In genomic region chr16:57245472-57246113, GRCh38 we compare ENCODE assay signal across 1 cellular context.
TF ChIP-seq lines count a peak whose summit lies in the region.

No MANE protein-coding gene starts in this region.

TF ChIP-seq in HepG2, 621 proteins besides CTCF, POLR2A, EP300 and RAD21 (continued from another document and continues in another):
- TF ChIP-seq TRAFD1 (CRISPR knock-in tag; IDR thresholded peaks at IDR 0.05; ENCODE audit: borderline replicate concordance) (0 out of 2 replicates have a peak, but pooled peaks have one; percentile 4), ZNF615 (CRISPR knock-in tag; IDR thresholded peaks at IDR 0.05; ENCODE audit: borderline replicate concordance) (no peak), ELK4 (CRISPR knock-in tag; IDR thresholded peaks at IDR 0.05; ENCODE audit: borderline replicate concordance) (no peak), DRAP1 (CRISPR knock-in tag; IDR thresholded peaks at IDR 0.05) (no peak), ATF7 (IDR thresholded peaks at IDR 0.05) (no peak), ATF7 (CRISPR knock-in tag; IDR thresholded peaks at IDR 0.05) (no peak), ZNF235 (CRISPR knock-in tag; IDR thresholded peaks at IDR 0.05; ENCODE audit: borderline replicate concordance) (no peak), SMYD3 (CRISPR knock-in tag; IDR thresholded peaks at IDR 0.05) (no peak), PRMT3 (CRISPR knock-in tag; IDR thresholded peaks at IDR 0.05; ENCODE audit: borderline replicate concordance, low read depth) (no peak), ZNF713 (CRISPR knock-in tag; IDR thresholded peaks at IDR 0.05) (no peak), TARDBP (CRISPR knock-in tag; IDR thresholded peaks at IDR 0.05) (no peak), POLR2AphosphoS2 (IDR thresholded peaks at IDR 0.05; ENCODE audit: low read depth, low read length) (no peak), BORCS8-MEF2B (CRISPR knock-in tag; IDR thresholded peaks at IDR 0.05) (peak; percentile 8; the same call in 1 of the 2 replicates), EEA1 (CRISPR knock-in tag; IDR thresholded peaks at IDR 0.05; ENCODE audit: borderline replicate concordance) (no peak), TEAD3 (CRISPR knock-in tag; optimal IDR thresholded peaks at IDR 0.05; ENCODE audit: borderline replicate concordance) (no peak), FOXM1 (CRISPR knock-in tag; IDR thresholded peaks at IDR 0.05) (no peak), STAT5B (CRISPR knock-in tag; IDR thresholded peaks at IDR 0.05) (no peak), ZNF343 (CRISPR knock-in tag; IDR thresholded peaks at IDR 0.05) (no peak; the same call in 1 of the 2 replicates), ESRRA (CRISPR knock-in tag; IDR thresholded peaks at IDR 0.05; ENCODE audit: low read depth) (no peak), NR3C1 (CRISPR knock-in tag; IDR thresholded peaks at IDR 0.05) (no peak), ARID5B (CRISPR knock-in tag; IDR thresholded peaks at IDR 0.05) (no peak), ZXDC (CRISPR knock-in tag; IDR thresholded peaks at IDR 0.05) (peak; percentile 10; the same call in 1 of the 2 replicates), KDM3A (CRISPR knock-in tag; IDR thresholded peaks at IDR 0.05; ENCODE audit: low read depth) (no peak), RCOR2 (CRISPR knock-in tag; IDR thresholded peaks at IDR 0.05) (no peak), KDM5B (CRISPR knock-in tag; IDR thresholded peaks at IDR 0.05; ENCODE audit: borderline replicate concordance) (peak; percentile 22; the same call in 1 of the 2 replicates), SRY (CRISPR knock-in tag; IDR thresholded peaks at IDR 0.05) (no peak), CEBPG (CRISPR knock-in tag; IDR thresholded peaks at IDR 0.05) (no peak), GFI1 (CRISPR knock-in tag; IDR thresholded peaks at IDR 0.05; ENCODE audit: borderline replicate concordance) (0 out of 2 replicates have a peak, but pooled peaks have one; percentile 5), NFRKB (IDR thresholded peaks at IDR 0.05) (no peak), ZNF597 (CRISPR knock-in tag; IDR thresholded peaks at IDR 0.05) (no peak), ZKSCAN1 (IDR thresholded peaks at IDR 0.05; ENCODE audit: low read length) (no peak), THRA (CRISPR knock-in tag; IDR thresholded peaks at IDR 0.05; ENCODE audit: borderline replicate concordance) (no peak), PHF8 (CRISPR knock-in tag; IDR thresholded peaks at IDR 0.05) (peak; percentile 17), ZNF678 (CRISPR knock-in tag; IDR thresholded peaks at IDR 0.05) (0 out of 2 replicates have a peak, but pooled peaks have one; percentile 8), SRSF9 (IDR thresholded peaks at IDR 0.05; ENCODE audit: borderline replicate concordance, insufficient read depth, low read depth, low read length, poor library complexity, severe bottlenecking) (no peak), CEBPZ (IDR thresholded peaks at IDR 0.05; ENCODE audit: low read length) (no peak), DMTF1 (CRISPR knock-in tag; IDR thresholded peaks at IDR 0.05) (no peak), MTF1 (CRISPR knock-in tag; IDR thresholded peaks at IDR 0.05) (no peak), ZNF703 (CRISPR knock-in tag; IDR thresholded peaks at IDR 0.05; ENCODE audit: borderline replicate concordance) (no peak), ZNF768 (CRISPR knock-in tag; IDR thresholded peaks at IDR 0.05) (peak; percentile 7; the same call in 1 of the 2 replicates), IRF2 (CRISPR knock-in tag; IDR thresholded peaks at IDR 0.05) (no peak; the same call in 1 of the 2 replicates), ATF2 (CRISPR knock-in tag; IDR thresholded peaks at IDR 0.05) (no peak), RBAK (CRISPR knock-in tag; IDR thresholded peaks at IDR 0.05) (no peak), KDM1A (CRISPR knock-in tag; IDR thresholded peaks at IDR 0.05) (no peak)
